ENCODE assay signal across 8 cellular contexts in the genomic region with DNA sequence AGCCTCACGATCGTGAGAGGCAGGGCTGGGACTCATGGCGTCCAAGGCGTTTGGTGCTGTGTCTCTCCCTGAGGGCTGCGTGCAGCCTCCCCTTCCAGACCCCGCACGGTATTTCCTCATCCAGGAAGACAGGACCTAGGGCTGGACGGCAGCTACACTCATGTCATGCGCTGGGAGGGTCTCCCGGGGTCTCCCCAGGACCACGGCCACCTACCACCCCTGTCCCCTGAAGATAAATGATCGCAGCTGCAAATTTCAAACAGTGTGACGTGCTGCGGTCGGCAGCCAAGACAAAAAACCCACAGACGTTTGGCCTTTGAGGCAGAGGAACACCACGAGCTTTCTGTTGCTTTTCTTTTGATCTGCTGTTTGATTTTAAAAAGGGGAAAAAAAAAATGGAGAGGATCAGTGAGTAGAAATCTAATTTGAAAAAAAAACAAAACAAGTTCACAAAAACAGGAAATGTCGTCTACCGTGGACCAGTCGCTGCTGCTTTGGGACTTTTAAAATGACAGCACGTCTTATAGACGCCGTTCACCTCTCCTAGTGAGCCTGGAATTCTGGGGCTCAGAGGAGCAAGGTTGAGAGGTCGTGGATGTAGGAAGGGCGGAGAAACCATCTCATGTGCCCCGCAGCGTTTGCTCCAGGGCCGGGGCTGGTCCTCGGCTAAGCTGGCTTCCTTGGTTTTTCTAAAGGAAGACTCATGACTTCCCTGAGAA.
A peak's percentile ranks its signal among the peaks of the same experiment; 100 is the strongest.
DNase-seq lines count a peak whose midpoint lies in the region; ATAC-seq and TF ChIP-seq lines count a peak whose summit lies in the region.

No MANE protein-coding gene starts in this region.

- no peak overlapping the region for H3K27ac Mint-ChIP-seq in glutamatergic neuron (ENCODE audit: unreplicated experiment)

- H3K4me3 Mint-ChIP-seq in glutamatergic neuron (ENCODE audit: unreplicated experiment): no peak overlapping the region

- TF ChIP-seq CTCF in glutamatergic neuron (IDR thresholded peaks at IDR 0.05; ENCODE audit: partially characterized antibody, unreplicated experiment): no peak

- peak; percentile 36 for DNase-seq in AG08395 (ENCODE audit: low spot score)
- DNase-seq in activated T-cell treated with anti-CD3 and anti-CD28 coated beads for 48 hours (ENCODE audit: low read depth): peak; percentile 46
- DNase-seq in germinal center (ENCODE audit: low spot score): peak; percentile 17
- peak; percentile 66 for DNase-seq in stimulated activated CD4-positive, alpha-beta T cell treated with anti-CD3 and anti-CD28 coated beads, Interleukin-15, amount 100 ng/mL, for 24 hours
- DNase-seq in glutamatergic neuron: no peak
- DNase-seq in NCI-H1930 (lab: John Stamatoyannopoulos, UW): no peak

- H3K4me1 Mint-ChIP-seq in glutamatergic neuron (ENCODE audit: low read depth, unreplicated experiment): peaks cover 33% of the 10 kb centered on the region

- no peaks in the 10 kb centered on the region for H3K27me3 Mint-ChIP-seq in glutamatergic neuron (ENCODE audit: unreplicated experiment)

- no peaks in the 10 kb centered on the region for H3K36me3 Mint-ChIP-seq in glutamatergic neuron (ENCODE audit: unreplicated experiment)

- ATAC-seq in HG03354 (IDR thresholded peaks at IDR 0.05; ENCODE audit: poor library complexity, severe bottlenecking, unreplicated experiment): peak; percentile 54
- ATAC-seq in HG02970 (IDR thresholded peaks at IDR 0.05; ENCODE audit: low FRiP score, unreplicated experiment): no peak

- H3K9me3 Mint-ChIP-seq in glutamatergic neuron (ENCODE audit: unreplicated experiment): peaks cover 3% of the 10 kb centered on the region

Comparison
In these comparisons a context has a peak if more than half of its experiments do, and no peak if none do; other contexts are left out.
1. DNase-seq: peak in AG08395 (single experiment), activated T-cell treated with anti-CD3 and anti-CD28 coated beads for 48 hours (single experiment), germinal center (single experiment) and stimulated activated CD4-positive, alpha-beta T cell treated with anti-CD3 and anti-CD28 coated beads, Interleukin-15, amount 100 ng/mL, for 24 hours (single experiment); none in glutamatergic neuron (single experiment) and NCI-H1930 (0 of 2).